In the genomic region with DNA sequence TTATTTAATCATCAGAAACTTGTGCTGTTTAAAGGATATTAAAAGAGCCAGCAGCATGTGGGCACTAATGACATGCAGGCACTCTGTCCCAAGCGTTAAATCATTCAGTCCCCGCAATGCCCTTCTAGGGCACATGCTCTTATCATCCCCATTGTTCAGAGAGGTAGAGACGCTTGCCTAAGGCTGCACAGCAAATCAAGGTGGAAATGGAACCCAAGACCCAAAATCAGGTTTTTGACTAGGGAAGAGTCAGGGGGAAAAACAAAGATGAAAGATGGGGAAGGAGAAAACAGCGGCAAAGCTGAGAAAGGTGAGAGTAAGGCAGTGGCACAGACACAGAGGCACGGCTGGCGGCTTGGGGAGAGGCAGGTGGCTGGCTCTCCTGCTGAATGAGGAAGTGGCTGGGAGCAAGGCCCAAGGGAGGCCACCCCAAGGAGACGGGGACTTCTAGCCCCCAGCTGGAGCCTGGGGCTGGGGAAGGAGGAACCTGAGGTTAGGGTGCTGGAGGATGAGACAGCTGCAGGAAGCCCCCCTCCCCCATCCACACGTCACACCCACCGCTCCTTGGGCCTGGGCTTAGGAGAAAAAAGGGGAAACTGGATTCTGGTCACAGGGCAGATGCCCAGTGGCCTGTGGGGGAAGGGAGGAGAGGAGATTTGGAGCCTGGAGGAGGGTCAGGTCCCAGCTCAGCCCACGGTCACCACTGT, we compare ENCODE assay signal across 1 cellular context.
A peak's percentile ranks its signal among the peaks of the same experiment; 100 is the strongest.
TF ChIP-seq lines count a peak whose summit lies in the region.

No MANE protein-coding gene starts in this region.

TF ChIP-seq in K562, 482 proteins besides CTCF, POLR2A, EP300 and RAD21 (continues in another document):
- TF ChIP-seq NR2C2 (CRISPR knock-in tag; IDR thresholded peaks at IDR 0.05) (no peak), NR2C2 (tag; IDR thresholded peaks at IDR 0.05) (peak; percentile 40; the same call in 1 of the 2 replicates), ZSCAN29 (IDR thresholded peaks at IDR 0.05) (no peak), HLTF (IDR thresholded peaks at IDR 0.05) (no peak), ZNF436 (CRISPR knock-in tag; IDR thresholded peaks at IDR 0.05) (no peak), POLR2H (tag; IDR thresholded peaks at IDR 0.05; ENCODE audit: low read depth) (no peak), ZEB2 (IDR thresholded peaks at IDR 0.05) (no peak), HMG20A (CRISPR knock-in tag; conservative IDR thresholded peaks at IDR 0.05) (no peak), TRIM24 (IDR thresholded peaks at IDR 0.05) (0 out of 4 replicates have a peak, but pooled peaks of 1 of the 2 experiments have one; percentile 24), MBD2 (IDR thresholded peaks at IDR 0.05; ENCODE audit: borderline replicate concordance, low read depth) (peak; percentile 31; the same call in 1 of the 2 replicates), ZBTB7A (IDR thresholded peaks at IDR 0.05; ENCODE audit: borderline replicate concordance, control insufficient read depth, low read depth, low read length) (peak; percentile 72; the same call in 1 of the 2 replicates), SMARCA4 (IDR thresholded peaks at IDR 0.05) (no peak), TAF15 (IDR thresholded peaks at IDR 0.05; ENCODE audit: low read depth, low read length) (no peak), WHSC1 (IDR thresholded peaks at IDR 0.05; ENCODE audit: low read length) (no peak), CBX1 (IDR thresholded peaks at IDR 0.05; ENCODE audit: low read depth) (peak; percentile 95), ETS2 (tag; IDR thresholded peaks at IDR 0.05; ENCODE audit: borderline replicate concordance, poor library complexity, severe bottlenecking) (no peak), ZNF717 (CRISPR knock-in tag; IDR thresholded peaks at IDR 0.05) (no peak), ASH1L (IDR thresholded peaks at IDR 0.05; ENCODE audit: borderline replicate concordance, low read depth, partially characterized antibody) (no peak), ZFP36 (IDR thresholded peaks at IDR 0.05; ENCODE audit: low read depth, low read length, partially characterized antibody) (peak; percentile 95), FIP1L1 (IDR thresholded peaks at IDR 0.05; ENCODE audit: low read depth, low read length, poor library complexity, severe bottlenecking) (no peak), ZNF75A (CRISPR knock-in tag; IDR thresholded peaks at IDR 0.05) (no peak), ESRRA (IDR thresholded peaks at IDR 0.05; ENCODE audit: borderline replicate concordance, low read depth) (0 out of 2 replicates have a peak, but pooled peaks have one; percentile 57), SPI1 (IDR thresholded peaks at IDR 0.05; ENCODE audit: borderline replicate concordance, low read depth, low read length) (peak; percentile 96), JUN (IDR thresholded peaks at IDR 0.05; ENCODE audit: borderline replicate concordance, low read depth, low read length) (0 out of 2 replicates have a peak, but pooled peaks have one; percentile 29), JUN (CRISPR knock-in tag; IDR thresholded peaks at IDR 0.05; ENCODE audit: borderline replicate concordance) (no peak), SRSF1 (IDR thresholded peaks at IDR 0.05; ENCODE audit: low read depth, low read length) (no peak), HEY1 (CRISPR knock-in tag; IDR thresholded peaks at IDR 0.05; ENCODE audit: borderline replicate concordance) (no peak), CHD1 (IDR thresholded peaks at IDR 0.05; ENCODE audit: low read length) (no peak), ZNF311 (CRISPR knock-in tag; IDR thresholded peaks at IDR 0.05) (no peak), TEAD1 (CRISPR knock-in tag; IDR thresholded peaks at IDR 0.05) (peak in 1 of 2 experiments; percentile 44; a peak in 1 of 4 replicates), RNF2 (IDR thresholded peaks at IDR 0.05) (peak; percentile 88; the same call in 1 of the 2 replicates), SMAD1 (IDR thresholded peaks at IDR 0.05; ENCODE audit: low read depth, low read length, partially characterized antibody) (no peak), HDAC1 (IDR thresholded peaks at IDR 0.05) (peak in 1 of 2 experiments; percentile 60; a peak in 2 of 4 replicates), NCOA1 (IDR thresholded peaks at IDR 0.05; ENCODE audit: low read depth) (0 out of 2 replicates have a peak, but pooled peaks have one; percentile 22), CREM (IDR thresholded peaks at IDR 0.05; ENCODE audit: low read depth) (peak; percentile 94), ZFP1 (CRISPR knock-in tag; IDR thresholded peaks at IDR 0.05) (no peak), TCF3 (CRISPR knock-in tag; IDR thresholded peaks at IDR 0.05) (no peak), CC2D1A (IDR thresholded peaks at IDR 0.05) (no peak; the same call in 1 of the 2 replicates), XRCC4 (IDR thresholded peaks at IDR 0.05; ENCODE audit: extremely low read depth, insufficient read depth, insufficient read length) (no peak), ZKSCAN3 (CRISPR knock-in tag; IDR thresholded peaks at IDR 0.05) (no peak), ZNF217 (CRISPR knock-in tag; IDR thresholded peaks at IDR 0.05) (no peak)
- TF ChIP-seq, protein P1, sequence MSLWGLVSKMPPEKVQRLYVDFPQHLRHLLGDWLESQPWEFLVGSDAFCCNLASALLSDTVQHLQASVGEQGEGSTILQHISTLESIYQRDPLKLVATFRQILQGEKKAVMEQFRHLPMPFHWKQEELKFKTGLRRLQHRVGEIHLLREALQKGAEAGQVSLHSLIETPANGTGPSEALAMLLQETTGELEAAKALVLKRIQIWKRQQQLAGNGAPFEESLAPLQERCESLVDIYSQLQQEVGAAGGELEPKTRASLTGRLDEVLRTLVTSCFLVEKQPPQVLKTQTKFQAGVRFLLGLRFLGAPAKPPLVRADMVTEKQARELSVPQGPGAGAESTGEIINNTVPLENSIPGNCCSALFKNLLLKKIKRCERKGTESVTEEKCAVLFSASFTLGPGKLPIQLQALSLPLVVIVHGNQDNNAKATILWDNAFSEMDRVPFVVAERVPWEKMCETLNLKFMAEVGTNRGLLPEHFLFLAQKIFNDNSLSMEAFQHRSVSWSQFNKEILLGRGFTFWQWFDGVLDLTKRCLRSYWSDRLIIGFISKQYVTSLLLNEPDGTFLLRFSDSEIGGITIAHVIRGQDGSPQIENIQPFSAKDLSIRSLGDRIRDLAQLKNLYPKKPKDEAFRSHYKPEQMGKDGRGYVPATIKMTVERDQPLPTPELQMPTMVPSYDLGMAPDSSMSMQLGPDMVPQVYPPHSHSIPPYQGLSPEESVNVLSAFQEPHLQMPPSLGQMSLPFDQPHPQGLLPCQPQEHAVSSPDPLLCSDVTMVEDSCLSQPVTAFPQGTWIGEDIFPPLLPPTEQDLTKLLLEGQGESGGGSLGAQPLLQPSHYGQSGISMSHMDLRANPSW (CRISPR knock-in tag; IDR thresholded peaks at IDR 0.05), result no peak
- TF ChIP-seq, protein P2, sequence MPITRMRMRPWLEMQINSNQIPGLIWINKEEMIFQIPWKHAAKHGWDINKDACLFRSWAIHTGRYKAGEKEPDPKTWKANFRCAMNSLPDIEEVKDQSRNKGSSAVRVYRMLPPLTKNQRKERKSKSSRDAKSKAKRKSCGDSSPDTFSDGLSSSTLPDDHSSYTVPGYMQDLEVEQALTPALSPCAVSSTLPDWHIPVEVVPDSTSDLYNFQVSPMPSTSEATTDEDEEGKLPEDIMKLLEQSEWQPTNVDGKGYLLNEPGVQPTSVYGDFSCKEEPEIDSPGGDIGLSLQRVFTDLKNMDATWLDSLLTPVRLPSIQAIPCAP (CRISPR knock-in tag; IDR thresholded peaks at IDR 0.05; ENCODE audit: borderline replicate concordance), result no peak
- TF ChIP-seq, protein P3, sequence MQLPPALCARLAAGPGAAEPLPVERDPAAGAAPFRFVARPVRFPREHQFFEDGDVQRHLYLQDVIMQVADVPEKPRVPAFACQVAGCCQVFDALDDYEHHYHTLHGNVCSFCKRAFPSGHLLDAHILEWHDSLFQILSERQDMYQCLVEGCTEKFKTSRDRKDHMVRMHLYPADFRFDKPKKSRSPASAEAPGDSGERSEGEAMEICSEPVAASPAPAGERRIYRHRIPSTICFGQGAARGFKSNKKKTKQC (CRISPR knock-in tag; IDR thresholded peaks at IDR 0.05), result no peak
- TF ChIP-seq, protein P4, sequence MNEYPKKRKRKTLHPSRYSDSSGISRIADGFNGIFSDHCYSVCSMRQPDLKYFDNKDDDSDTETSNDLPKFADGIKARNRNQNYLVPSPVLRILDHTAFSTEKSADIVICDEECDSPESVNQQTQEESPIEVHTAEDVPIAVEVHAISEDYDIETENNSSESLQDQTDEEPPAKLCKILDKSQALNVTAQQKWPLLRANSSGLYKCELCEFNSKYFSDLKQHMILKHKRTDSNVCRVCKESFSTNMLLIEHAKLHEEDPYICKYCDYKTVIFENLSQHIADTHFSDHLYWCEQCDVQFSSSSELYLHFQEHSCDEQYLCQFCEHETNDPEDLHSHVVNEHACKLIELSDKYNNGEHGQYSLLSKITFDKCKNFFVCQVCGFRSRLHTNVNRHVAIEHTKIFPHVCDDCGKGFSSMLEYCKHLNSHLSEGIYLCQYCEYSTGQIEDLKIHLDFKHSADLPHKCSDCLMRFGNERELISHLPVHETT (CRISPR knock-in tag; conservative IDR thresholded peaks at IDR 0.05 in 1 of 2, IDR thresholded peaks at IDR 0.05 in 1 of 2), result peak in 1 of 2 experiments; percentile 64; a peak in 1 of 4 replicates
- TF ChIP-seq, protein P5, sequence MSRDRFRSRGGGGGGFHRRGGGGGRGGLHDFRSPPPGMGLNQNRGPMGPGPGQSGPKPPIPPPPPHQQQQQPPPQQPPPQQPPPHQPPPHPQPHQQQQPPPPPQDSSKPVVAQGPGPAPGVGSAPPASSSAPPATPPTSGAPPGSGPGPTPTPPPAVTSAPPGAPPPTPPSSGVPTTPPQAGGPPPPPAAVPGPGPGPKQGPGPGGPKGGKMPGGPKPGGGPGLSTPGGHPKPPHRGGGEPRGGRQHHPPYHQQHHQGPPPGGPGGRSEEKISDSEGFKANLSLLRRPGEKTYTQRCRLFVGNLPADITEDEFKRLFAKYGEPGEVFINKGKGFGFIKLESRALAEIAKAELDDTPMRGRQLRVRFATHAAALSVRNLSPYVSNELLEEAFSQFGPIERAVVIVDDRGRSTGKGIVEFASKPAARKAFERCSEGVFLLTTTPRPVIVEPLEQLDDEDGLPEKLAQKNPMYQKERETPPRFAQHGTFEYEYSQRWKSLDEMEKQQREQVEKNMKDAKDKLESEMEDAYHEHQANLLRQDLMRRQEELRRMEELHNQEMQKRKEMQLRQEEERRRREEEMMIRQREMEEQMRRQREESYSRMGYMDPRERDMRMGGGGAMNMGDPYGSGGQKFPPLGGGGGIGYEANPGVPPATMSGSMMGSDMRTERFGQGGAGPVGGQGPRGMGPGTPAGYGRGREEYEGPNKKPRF (IDR thresholded peaks at IDR 0.05; ENCODE audit: low read depth, low read length), result no peak
- TF ChIP-seq, protein P6, sequence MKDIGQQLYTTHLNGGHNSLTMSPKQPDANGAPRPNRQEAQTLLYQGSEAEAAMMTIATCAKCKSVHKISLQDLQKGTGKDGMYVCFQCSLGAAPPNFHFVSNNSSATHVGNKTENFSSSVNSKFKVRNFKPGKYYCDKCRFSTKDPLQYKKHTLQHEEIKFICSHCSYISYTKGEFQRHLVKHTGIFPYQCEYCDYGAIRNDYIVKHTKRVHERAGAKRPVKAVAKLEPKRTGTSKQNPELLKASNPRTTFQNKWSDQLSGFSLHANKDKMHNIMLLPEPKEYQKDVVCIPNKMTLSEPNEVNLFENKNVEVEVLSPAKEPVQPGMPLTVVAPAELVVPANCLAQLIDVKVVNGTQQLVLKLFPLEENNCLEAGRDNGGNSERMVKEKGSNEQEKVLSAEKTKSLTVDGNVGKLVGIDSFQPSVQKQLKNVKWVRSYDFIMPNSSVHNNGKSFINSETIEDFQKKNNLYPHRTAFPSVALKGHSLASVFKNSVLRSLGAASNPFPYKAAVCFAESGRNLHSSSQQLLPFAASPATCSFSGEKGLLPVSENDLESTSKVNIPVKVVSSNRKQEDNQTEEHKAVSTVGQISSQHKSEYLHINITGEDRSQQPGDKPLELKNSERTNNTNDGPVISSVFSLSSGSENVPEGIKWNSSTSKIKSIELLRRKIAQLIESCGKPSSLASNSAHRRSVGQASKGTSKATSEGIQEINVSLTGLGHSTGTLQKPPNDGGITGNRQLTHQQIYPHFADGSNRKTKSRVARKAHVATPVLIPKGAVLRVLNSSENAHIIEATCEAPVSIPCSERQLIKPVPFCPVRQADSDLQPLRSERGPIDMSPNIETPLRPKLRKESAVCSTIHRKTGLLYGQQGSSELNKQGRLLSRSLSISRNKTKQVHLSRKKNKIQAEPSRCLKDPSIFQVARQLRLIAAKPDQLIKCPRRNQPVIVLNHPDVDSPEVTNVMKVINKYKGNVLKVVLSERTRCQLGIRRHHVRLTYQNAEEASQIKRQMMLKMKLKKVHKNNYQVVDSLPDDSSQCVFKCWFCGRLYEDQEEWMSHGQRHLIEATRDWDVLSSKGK (CRISPR knock-in tag; IDR thresholded peaks at IDR 0.05), result no peak
- TF ChIP-seq, protein P7, sequence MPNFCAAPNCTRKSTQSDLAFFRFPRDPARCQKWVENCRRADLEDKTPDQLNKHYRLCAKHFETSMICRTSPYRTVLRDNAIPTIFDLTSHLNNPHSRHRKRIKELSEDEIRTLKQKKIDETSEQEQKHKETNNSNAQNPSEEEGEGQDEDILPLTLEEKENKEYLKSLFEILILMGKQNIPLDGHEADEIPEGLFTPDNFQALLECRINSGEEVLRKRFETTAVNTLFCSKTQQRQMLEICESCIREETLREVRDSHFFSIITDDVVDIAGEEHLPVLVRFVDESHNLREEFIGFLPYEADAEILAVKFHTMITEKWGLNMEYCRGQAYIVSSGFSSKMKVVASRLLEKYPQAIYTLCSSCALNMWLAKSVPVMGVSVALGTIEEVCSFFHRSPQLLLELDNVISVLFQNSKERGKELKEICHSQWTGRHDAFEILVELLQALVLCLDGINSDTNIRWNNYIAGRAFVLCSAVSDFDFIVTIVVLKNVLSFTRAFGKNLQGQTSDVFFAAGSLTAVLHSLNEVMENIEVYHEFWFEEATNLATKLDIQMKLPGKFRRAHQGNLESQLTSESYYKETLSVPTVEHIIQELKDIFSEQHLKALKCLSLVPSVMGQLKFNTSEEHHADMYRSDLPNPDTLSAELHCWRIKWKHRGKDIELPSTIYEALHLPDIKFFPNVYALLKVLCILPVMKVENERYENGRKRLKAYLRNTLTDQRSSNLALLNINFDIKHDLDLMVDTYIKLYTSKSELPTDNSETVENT (CRISPR knock-in tag; IDR thresholded peaks at IDR 0.05), result no peak
- TF ChIP-seq, protein P8, sequence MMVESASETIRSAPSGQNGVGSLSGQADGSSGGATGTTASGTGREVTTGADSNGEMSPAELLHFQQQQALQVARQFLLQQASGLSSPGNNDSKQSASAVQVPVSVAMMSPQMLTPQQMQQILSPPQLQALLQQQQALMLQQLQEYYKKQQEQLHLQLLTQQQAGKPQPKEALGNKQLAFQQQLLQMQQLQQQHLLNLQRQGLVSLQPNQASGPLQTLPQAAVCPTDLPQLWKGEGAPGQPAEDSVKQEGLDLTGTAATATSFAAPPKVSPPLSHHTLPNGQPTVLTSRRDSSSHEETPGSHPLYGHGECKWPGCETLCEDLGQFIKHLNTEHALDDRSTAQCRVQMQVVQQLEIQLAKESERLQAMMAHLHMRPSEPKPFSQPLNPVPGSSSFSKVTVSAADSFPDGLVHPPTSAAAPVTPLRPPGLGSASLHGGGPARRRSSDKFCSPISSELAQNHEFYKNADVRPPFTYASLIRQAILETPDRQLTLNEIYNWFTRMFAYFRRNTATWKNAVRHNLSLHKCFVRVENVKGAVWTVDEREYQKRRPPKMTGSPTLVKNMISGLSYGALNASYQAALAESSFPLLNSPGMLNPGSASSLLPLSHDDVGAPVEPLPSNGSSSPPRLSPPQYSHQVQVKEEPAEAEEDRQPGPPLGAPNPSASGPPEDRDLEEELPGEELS (CRISPR knock-in tag; IDR thresholded peaks at IDR 0.05; ENCODE audit: borderline replicate concordance), result no peak
